ENCODE assay signal across 9 cellular contexts in genomic region chr4:54440394-54441223, GRCh38.
DNase-seq lines count a peak whose midpoint lies in the region; ATAC-seq and TF ChIP-seq lines count a peak whose summit lies in the region.
"Had no signal": no experiment of that assay in that cellular context is flagged by ENCODE, and none has a peak within 500 bp of the region (broad histone marks: within the 10 kb centered on the region; RNA-seq: fewer than 3 reads in every experiment).

No MANE protein-coding gene starts in this region.

- peak; percentile 80 for TF ChIP-seq CTCF in C4-2B (conservative IDR thresholded peaks at IDR 0.05)
- peak; percentile 54 for TF ChIP-seq CTCF in glutamatergic neuron (IDR thresholded peaks at IDR 0.05; ENCODE audit: partially characterized antibody, unreplicated experiment)
- TF ChIP-seq CTCF in sigmoid colon (IDR thresholded peaks at IDR 0.05): peak in 3 of 4 experiments; percentile 6 to 58 (median 30)
- TF ChIP-seq CTCF in WERI-Rb-1 (IDR thresholded peaks at IDR 0.05; ENCODE audit: low read depth, low read length): no peak

- H3K27ac Mint-ChIP-seq in glutamatergic neuron (ENCODE audit: unreplicated experiment): no peak overlapping the region
- H3K27ac Mint-ChIP-seq: IgD-negative memory B cell had no signal

- H3K4me1 ChIP-seq in sigmoid colon: no peaks in the 10 kb centered on the region

- no peak for TF ChIP-seq POLR2A in sigmoid colon (IDR thresholded peaks at IDR 0.05)

- H3K36me3 ChIP-seq in sigmoid colon (no peaks in the 10 kb centered on the region), WERI-Rb-1 (no peaks in the 10 kb centered on the region)

- H3K9me3 Mint-ChIP-seq in glutamatergic neuron (ENCODE audit: unreplicated experiment): no peaks in the 10 kb centered on the region

- 27 to 37% methylated on average over 7 of the region's 7 CpGs for WGBS in sigmoid colon, 2 donors

- no peak overlapping the region for H3K4me3 Mint-ChIP-seq in glutamatergic neuron (ENCODE audit: unreplicated experiment)
- H3K4me3 Mint-ChIP-seq: IgD-negative memory B cell had no signal

- H3K9me3 ChIP-seq in sigmoid colon (no peaks in the 10 kb centered on the region), WERI-Rb-1 (ENCODE audit: severe bottlenecking) (no peaks in the 10 kb centered on the region)

- no peaks in the 10 kb centered on the region for H3K4me1 Mint-ChIP-seq in glutamatergic neuron (ENCODE audit: low read depth, unreplicated experiment)
- H3K4me1 Mint-ChIP-seq: IgD-negative memory B cell had no signal

- no peaks in the 10 kb centered on the region for H3K36me3 Mint-ChIP-seq in glutamatergic neuron (ENCODE audit: unreplicated experiment)

- H3K27me3 ChIP-seq in sigmoid colon (no peaks in the 10 kb centered on the region), WERI-Rb-1 (ENCODE audit: insufficient read depth, low read depth, severe bottlenecking) (peaks cover 53% of the 10 kb centered on the region)

- ATAC-seq in GM21515 (IDR thresholded peaks at IDR 0.05; ENCODE audit: unreplicated experiment): no peak

- no peak for TF ChIP-seq EP300 in sigmoid colon (IDR thresholded peaks at IDR 0.05)

- H3K4me3 ChIP-seq in sigmoid colon (peak overlapping the region in 2 of 4 donors; percentile 7 to 11), WERI-Rb-1 (ENCODE audit: low read depth, low read length) (no peak overlapping the region)

- H3K27me3 Mint-ChIP-seq in glutamatergic neuron (ENCODE audit: unreplicated experiment): no peaks in the 10 kb centered on the region

- DNase-seq in HS-27A (ENCODE audit: low read depth) (peak; percentile 17), SW480 (ENCODE audit: low spot score) (peak; percentile 25), glutamatergic neuron (no peak), sigmoid colon (no peak), WERI-Rb-1 (no peak), activated gamma-delta T cell treated with Interleukin-2 at 50 U/mL for 16 hours (no peak)

- intact Hi-C loops in sigmoid colon (cut with DNase I): loop anchor here (2.0 kb wide), 1 partner anchor 118 kb away; no protein-coding TSS in a partner anchor

- H3K27ac ChIP-seq in C4-2B: no peak overlapping the region
- H3K27ac ChIP-seq in sigmoid colon: peak overlapping the region in 2 of 4 donors; percentile 3 to 23
- no peak overlapping the region for H3K27ac ChIP-seq in WERI-Rb-1

Comparison
In these comparisons a context has a peak if more than half of its experiments do, and no peak if none do; other contexts are left out.
1. DNase-seq: peak in HS-27A (single experiment) and SW480 (single experiment); none in glutamatergic neuron (single experiment), sigmoid colon (single experiment), WERI-Rb-1 (single experiment) and activated gamma-delta T cell treated with Interleukin-2 at 50 U/mL for 16 hours (single experiment).